In genomic region chr17:77131919-77132318, GRCh38 we compare ENCODE assay signal across 1 cellular context.
TF ChIP-seq lines count a peak whose summit lies in the region.

No MANE protein-coding gene starts in this region.

TF ChIP-seq in GM23338, 12 proteins besides CTCF, POLR2A, EP300 and RAD21 (continued from another document):
- TF ChIP-seq REST (IDR thresholded peaks at IDR 0.05; ENCODE audit: unreplicated experiment) (no peak), NANOG (IDR thresholded peaks at IDR 0.05; ENCODE audit: borderline replicate concordance) (no peak)
TF ChIP-seq in GM23338: peak in this region for 0.
